23 cellular contexts compared by ENCODE assay signal in genomic region chr5:31864015-31864414, GRCh38.
DNase-seq lines count a peak whose midpoint lies in the region; FAIRE-seq and TF ChIP-seq lines count a peak whose summit lies in the region.
"Had no signal": no experiment of that assay in that cellular context is flagged by ENCODE, and none has a peak within 500 bp of the region (broad histone marks: within the 10 kb centered on the region; RNA-seq: fewer than 3 reads in every experiment).

No MANE protein-coding gene starts in this region.

- CTCF ChIA-PET in A673 (lab: Charles Lee), result no interaction called here
- CTCF ChIA-PET in RWPE1 (lab: Yijun Ruan, JAX), result no interaction called here

- H3K27ac ChIP-seq in mesendoderm (ENCODE audit: low read depth, low read length) (no peak overlapping the region), A673 (ENCODE audit: low read depth, low read length, poor library complexity, severe bottlenecking) (no peak overlapping the region), RWPE1 (no peak overlapping the region)
- H3K27ac ChIP-seq: BLaER1 treated with 17β-estradiol and CSF1 and Interleukin-3, amounts not matched to agents 10 nM and 100 nM; GM23248; neutrophil; thoracic aorta had no signal

- H4K5ac ChIP-seq in mesendoderm (ENCODE audit: low read length), result no peak overlapping the region

- H3K4me3 ChIP-seq in choroid plexus epithelial cell (ENCODE audit: low read depth, low read length) (no peak overlapping the region), mesendoderm (ENCODE audit: low read length) (no peak overlapping the region), A673 (ENCODE audit: low read depth, low read length, poor library complexity, severe bottlenecking) (no peak overlapping the region)
- H3K4me3 ChIP-seq: BLaER1 treated with 17β-estradiol and CSF1 and Interleukin-3, amounts not matched to agents 10 nM and 100 nM; GM23248; thoracic aorta had no signal

- no peak overlapping the region for H2BK120ac ChIP-seq in mesendoderm (ENCODE audit: low read depth, low read length)

- WGBS in mesendoderm (ENCODE audit: extremely low coverage, insufficient coverage, low lambda C conversion rate), result no CpG with 5 or more reads among the region's 4 CpGs

- POLR2A ChIA-PET in A673 (lab: Charles Lee; ENCODE audit: low non-redundant PET), result no interaction called here
- POLR2A ChIA-PET in RWPE1 (lab: Yijun Ruan, JAX; ENCODE audit: low non-redundant PET), result no interaction called here

- H3K23ac ChIP-seq in mesendoderm (ENCODE audit: low read length), result no peak overlapping the region

- H3K4me2 ChIP-seq in mesendoderm (ENCODE audit: low read length), result no peak overlapping the region
- H3K4me2 ChIP-seq: BLaER1 treated with 17β-estradiol and CSF1 and Interleukin-3, amounts not matched to agents 10 nM and 100 nM had no signal

- H3K9me3 ChIP-seq in A673 (ENCODE audit: low read depth, low read length, poor library complexity, severe bottlenecking), result peaks cover 9% of the 10 kb centered on the region
- H3K9me3 ChIP-seq: neutrophil had no signal

- H2BK5ac ChIP-seq in mesendoderm (ENCODE audit: low read length), result no peak overlapping the region

- no peaks in the 10 kb centered on the region for H3K4me1 ChIP-seq in mesendoderm (ENCODE audit: control insufficient read depth, low read depth, low read length)
- no peaks in the 10 kb centered on the region for H3K4me1 ChIP-seq in A673 (ENCODE audit: insufficient read depth, low read length, poor library complexity, severe bottlenecking)
- H3K4me1 ChIP-seq: Caco-2 had no signal

- no peak overlapping the region for H3K56ac ChIP-seq in mesendoderm (ENCODE audit: low read length)

- H3K4ac ChIP-seq in mesendoderm (ENCODE audit: low read depth, low read length), result no peak overlapping the region

- H3K36me3 ChIP-seq in mesendoderm (ENCODE audit: control insufficient read depth, insufficient read depth, low read length) (no peaks in the 10 kb centered on the region), A673 (ENCODE audit: insufficient read depth, low read length, poor library complexity, severe bottlenecking) (no peaks in the 10 kb centered on the region)
- H3K36me3 ChIP-seq: BLaER1 treated with 17β-estradiol and CSF1 and Interleukin-3, amounts not matched to agents 10 nM and 100 nM; neutrophil; thoracic aorta had no signal

- H2BK15ac ChIP-seq in mesendoderm (replicated peaks; ENCODE audit: low read depth), result no peak overlapping the region

- H3K18ac ChIP-seq in mesendoderm (ENCODE audit: low read length), result no peak overlapping the region

- intact Hi-C loops in A673 (cut with micrococcal nuclease; ENCODE audit: unreplicated experiment), result no loop called here

- no peak overlapping the region for H2AK5ac ChIP-seq in mesendoderm (ENCODE audit: low read length)

- DNase-seq in D721Med (ENCODE audit: insufficient read length, low spot score) (peak; percentile 64), NCI-H524 (lab: John Stamatoyannopoulos, UW) (peak; percentile 62 to 81), choroid plexus epithelial cell (ENCODE audit: low read depth) (peak; percentile 22), mesendoderm (peak; percentile 52), A673 (ENCODE audit: low spot score) (no peak), activated gamma-delta T cell (lab: John Stamatoyannopoulos, UW) (no peak), RWPE1 (ENCODE audit: low spot score) (no peak), T-helper 9 cell (no peak)
- DNase-seq: activated CD4-positive, alpha-beta T cell treated with anti-CD3 and anti-CD28 coated beads for 4 hours; activated gamma-delta T cell treated with Interleukin-2 at 50 U/mL for 16 hours; activated T-cell treated with anti-CD3 and anti-CD28 coated beads, Interleukin-2, amount 50 U/mL, for 24 hours; Caco-2; dorsolateral prefrontal cortex; GM23248; mammary epithelial cell; NCI-H526 treated with DMSO at 0.1 percent for 48 hours; RPMI8226; stimulated activated naive CD8-positive, alpha-beta T cell treated with anti-CD3 and anti-CD28 coated beads, Interleukin-15, Interleukin-2, amounts not matched to agents 100 U/mL and 50 U/mL, for 24 hours had no signal

- peak; percentile 93 for FAIRE-seq in D721Med (lab: Jason Lieb, UNC)
- FAIRE-seq: endothelial cell of umbilical vein, urothelium cell line had no signal

- H3K27me3 ChIP-seq in mesendoderm (ENCODE audit: insufficient read depth, low read length, poor library complexity), result no peaks in the 10 kb centered on the region
- no peaks in the 10 kb centered on the region for H3K27me3 ChIP-seq in A673 (replicated peaks; ENCODE audit: insufficient read depth, low read depth, low read length, poor library complexity)
- H3K27me3 ChIP-seq: BLaER1 treated with 17β-estradiol and CSF1 and Interleukin-3, amounts not matched to agents 10 nM and 100 nM; dorsolateral prefrontal cortex had no signal

- TF ChIP-seq CTCF in D721Med (IDR thresholded peaks at IDR 0.05; ENCODE audit: insufficient read depth, missing control alignments), result no peak
- no peak for TF ChIP-seq CTCF in choroid plexus epithelial cell (conservative IDR thresholded peaks at IDR 0.05; ENCODE audit: low read depth, low read length)
- no peak for TF ChIP-seq CTCF in A673 (conservative IDR thresholded peaks at IDR 0.05; ENCODE audit: low read depth, low read length)
- TF ChIP-seq CTCF in RWPE1 (conservative IDR thresholded peaks at IDR 0.05; ENCODE audit: low read depth), result no peak

- no peak overlapping the region for H3K9ac ChIP-seq in mesendoderm (ENCODE audit: low read length)
- H3K9ac ChIP-seq: BLaER1 treated with 17β-estradiol and CSF1 and Interleukin-3, amounts not matched to agents 10 nM and 100 nM; GM23248 had no signal

- no peak overlapping the region for H4K8ac ChIP-seq in mesendoderm (ENCODE audit: low read depth, low read length)

- H3K79me1 ChIP-seq in mesendoderm (ENCODE audit: low read length), result no peaks in the 10 kb centered on the region

- BruUV-seq in A673 (replicated peaks; lab: Mats Ljungman, UMichigan), result no TSS peak

- H3K79me2 ChIP-seq in mesendoderm (ENCODE audit: control insufficient read depth, insufficient read depth, low read length), result no peaks in the 10 kb centered on the region

Comparison
In these comparisons a context has a peak if more than half of its experiments do, and no peak if none do; other contexts are left out.
1. DNase-seq: peak in D721Med (single experiment), NCI-H524 (2 of 2), choroid plexus epithelial cell (single experiment) and mesendoderm (single experiment); none in A673 (single experiment), activated gamma-delta T cell (single experiment), RWPE1 (single experiment) and T-helper 9 cell (single experiment).